Comparison of ENCODE assay signal across 1 cellular context in the genomic region with DNA sequence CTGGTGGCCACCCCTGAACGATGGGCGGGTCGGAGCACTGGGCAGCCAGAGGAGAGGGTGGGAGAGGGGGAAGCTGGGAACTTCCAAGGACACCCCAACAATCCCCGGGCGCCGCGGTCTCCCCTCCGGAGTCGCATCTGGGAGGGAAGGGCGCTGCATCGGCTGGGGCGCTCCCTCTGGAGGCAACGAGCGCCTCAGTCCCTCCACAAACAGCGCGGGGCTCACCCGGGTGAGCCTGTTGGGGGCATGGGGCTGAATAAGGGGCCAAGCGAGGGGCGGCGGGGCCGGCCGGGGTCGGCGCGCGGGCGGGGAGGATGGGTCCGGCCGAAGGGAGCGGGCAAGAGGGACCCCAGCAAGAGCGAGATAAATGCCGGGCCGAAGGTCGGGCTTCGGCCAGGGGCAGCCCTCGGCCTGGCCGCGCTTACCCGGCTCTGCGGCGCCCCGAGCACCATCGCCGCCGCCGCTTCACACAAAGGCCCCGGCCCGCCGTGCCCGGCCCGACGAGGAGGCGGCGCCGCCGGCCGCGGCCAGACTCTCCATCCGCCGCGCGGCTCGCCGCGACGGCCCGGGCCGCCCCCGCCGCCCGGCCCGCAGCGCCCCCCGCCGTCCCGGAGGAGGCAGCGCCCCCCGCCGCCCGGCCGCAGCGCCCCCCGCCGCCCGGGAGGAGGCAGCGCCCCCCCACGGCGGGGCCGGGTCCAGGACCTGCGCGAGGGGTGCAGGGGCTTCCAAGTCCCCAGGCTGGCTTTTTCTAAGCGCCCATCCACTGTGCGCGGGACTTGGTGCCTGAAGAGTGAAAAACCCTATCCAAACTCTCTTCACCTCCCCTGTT.
TF ChIP-seq lines count a peak whose summit lies in the region.

A gene with protein sequence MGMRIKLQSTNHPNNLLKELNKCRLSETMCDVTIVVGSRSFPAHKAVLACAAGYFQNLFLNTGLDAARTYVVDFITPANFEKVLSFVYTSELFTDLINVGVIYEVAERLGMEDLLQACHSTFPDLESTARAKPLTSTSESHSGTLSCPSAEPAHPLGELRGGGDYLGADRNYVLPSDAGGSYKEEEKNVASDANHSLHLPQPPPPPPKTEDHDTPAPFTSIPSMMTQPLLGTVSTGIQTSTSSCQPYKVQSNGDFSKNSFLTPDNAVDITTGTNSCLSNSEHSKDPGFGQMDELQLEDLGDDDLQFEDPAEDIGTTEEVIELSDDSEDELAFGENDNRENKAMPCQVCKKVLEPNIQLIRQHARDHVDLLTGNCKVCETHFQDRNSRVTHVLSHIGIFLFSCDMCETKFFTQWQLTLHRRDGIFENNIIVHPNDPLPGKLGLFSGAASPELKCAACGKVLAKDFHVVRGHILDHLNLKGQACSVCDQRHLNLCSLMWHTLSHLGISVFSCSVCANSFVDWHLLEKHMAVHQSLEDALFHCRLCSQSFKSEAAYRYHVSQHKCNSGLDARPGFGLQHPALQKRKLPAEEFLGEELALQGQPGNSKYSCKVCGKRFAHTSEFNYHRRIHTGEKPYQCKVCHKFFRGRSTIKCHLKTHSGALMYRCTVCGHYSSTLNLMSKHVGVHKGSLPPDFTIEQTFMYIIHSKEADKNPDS (minus strand): TSS at position 567 of the 829 bp plus-strand sequence. CDS start 1,629 bp downstream, outside the sequence.

TF ChIP-seq in HepG2, 621 proteins besides CTCF, POLR2A, EP300 and RAD21 (continues in another document):
- TF ChIP-seq HOXA3 (CRISPR knock-in tag; IDR thresholded peaks at IDR 0.05) = peak; percentile 48; the same call in 1 of the 2 replicates
- TF ChIP-seq, protein P1, sequence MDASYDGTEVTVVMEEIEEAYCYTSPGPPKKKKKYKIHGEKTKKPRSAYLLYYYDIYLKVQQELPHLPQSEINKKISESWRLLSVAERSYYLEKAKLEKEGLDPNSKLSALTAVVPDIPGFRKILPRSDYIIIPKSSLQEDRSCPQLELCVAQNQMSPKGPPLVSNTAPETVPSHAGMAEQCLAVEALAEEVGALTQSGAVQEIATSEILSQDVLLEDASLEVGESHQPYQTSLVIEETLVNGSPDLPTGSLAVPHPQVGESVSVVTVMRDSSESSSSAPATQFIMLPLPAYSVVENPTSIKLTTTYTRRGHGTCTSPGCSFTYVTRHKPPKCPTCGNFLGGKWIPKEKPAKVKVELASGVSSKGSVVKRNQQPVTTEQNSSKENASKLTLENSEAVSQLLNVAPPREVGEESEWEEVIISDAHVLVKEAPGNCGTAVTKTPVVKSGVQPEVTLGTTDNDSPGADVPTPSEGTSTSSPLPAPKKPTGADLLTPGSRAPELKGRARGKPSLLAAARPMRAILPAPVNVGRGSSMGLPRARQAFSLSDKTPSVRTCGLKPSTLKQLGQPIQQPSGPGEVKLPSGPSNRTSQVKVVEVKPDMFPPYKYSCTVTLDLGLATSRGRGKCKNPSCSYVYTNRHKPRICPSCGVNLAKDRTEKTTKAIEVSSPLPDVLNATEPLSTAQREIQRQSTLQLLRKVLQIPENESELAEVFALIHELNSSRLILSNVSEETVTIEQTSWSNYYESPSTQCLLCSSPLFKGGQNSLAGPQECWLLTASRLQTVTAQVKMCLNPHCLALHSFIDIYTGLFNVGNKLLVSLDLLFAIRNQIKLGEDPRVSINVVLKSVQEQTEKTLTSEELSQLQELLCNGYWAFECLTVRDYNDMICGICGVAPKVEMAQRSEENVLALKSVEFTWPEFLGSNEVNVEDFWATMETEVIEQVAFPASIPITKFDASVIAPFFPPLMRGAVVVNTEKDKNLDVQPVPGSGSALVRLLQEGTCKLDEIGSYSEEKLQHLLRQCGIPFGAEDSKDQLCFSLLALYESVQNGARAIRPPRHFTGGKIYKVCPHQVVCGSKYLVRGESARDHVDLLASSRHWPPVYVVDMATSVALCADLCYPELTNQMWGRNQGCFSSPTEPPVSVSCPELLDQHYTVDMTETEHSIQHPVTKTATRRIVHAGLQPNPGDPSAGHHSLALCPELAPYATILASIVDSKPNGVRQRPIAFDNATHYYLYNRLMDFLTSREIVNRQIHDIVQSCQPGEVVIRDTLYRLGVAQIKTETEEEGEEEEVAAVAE (CRISPR knock-in tag; IDR thresholded peaks at IDR 0.05; ENCODE audit: borderline replicate concordance) = no peak
- 0 out of 2 replicates have a peak, but pooled peaks have one; percentile 37 for TF ChIP-seq AKAP8 (CRISPR knock-in tag; IDR thresholded peaks at IDR 0.05)
- TF ChIP-seq KLF12 (CRISPR knock-in tag; IDR thresholded peaks at IDR 0.05; ENCODE audit: borderline replicate concordance) = 0 out of 2 replicates have a peak, but pooled peaks have one; percentile 29
- TF ChIP-seq KDM5A (IDR thresholded peaks at IDR 0.05; ENCODE audit: borderline replicate concordance, low read length) = peak; percentile 52; the same call in 1 of the 2 replicates
- TF ChIP-seq NFKB2 (CRISPR knock-in tag; IDR thresholded peaks at IDR 0.05; ENCODE audit: borderline replicate concordance) = peak; percentile 39; the same call in 1 of the 2 replicates
- TF ChIP-seq TAF1 (CRISPR knock-in tag; IDR thresholded peaks at IDR 0.05) = 0 out of 2 replicates have a peak, but pooled peaks have one; percentile 15
- TF ChIP-seq ZFX (CRISPR knock-in tag; IDR thresholded peaks at IDR 0.05; ENCODE audit: low read depth) = peak; percentile 64
- TF ChIP-seq IRF2 (CRISPR knock-in tag; IDR thresholded peaks at IDR 0.05) = no peak
- TF ChIP-seq SALL1 (CRISPR knock-in tag; IDR thresholded peaks at IDR 0.05) = peak; percentile 17; the same call in 1 of the 2 replicates
- TF ChIP-seq KAT2B (IDR thresholded peaks at IDR 0.05; ENCODE audit: borderline replicate concordance, low read depth, low read length) = no peak
- TF ChIP-seq ZNF777 (CRISPR knock-in tag; IDR thresholded peaks at IDR 0.05) = peak; percentile 64; the same call in 1 of the 2 replicates
- TF ChIP-seq SOX6 (IDR thresholded peaks at IDR 0.05) = no peak
- no peak for TF ChIP-seq SOX6 (CRISPR knock-in tag; IDR thresholded peaks at IDR 0.05)
- TF ChIP-seq, protein P2, sequence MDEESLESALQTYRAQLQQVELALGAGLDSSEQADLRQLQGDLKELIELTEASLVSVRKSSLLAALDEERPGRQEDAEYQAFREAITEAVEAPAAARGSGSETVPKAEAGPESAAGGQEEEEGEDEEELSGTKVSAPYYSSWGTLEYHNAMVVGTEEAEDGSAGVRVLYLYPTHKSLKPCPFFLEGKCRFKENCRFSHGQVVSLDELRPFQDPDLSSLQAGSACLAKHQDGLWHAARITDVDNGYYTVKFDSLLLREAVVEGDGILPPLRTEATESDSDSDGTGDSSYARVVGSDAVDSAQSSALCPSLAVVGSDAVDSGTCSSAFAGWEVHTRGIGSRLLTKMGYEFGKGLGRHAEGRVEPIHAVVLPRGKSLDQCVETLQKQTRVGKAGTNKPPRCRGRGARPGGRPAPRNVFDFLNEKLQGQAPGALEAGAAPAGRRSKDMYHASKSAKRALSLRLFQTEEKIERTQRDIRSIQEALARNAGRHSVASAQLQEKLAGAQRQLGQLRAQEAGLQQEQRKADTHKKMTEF (CRISPR knock-in tag; IDR thresholded peaks at IDR 0.05) = 0 out of 2 replicates have a peak, but pooled peaks have one; percentile 17
- TF ChIP-seq SAP130 (CRISPR knock-in tag; IDR thresholded peaks at IDR 0.05; ENCODE audit: low read depth) = 0 out of 2 replicates have a peak, but pooled peaks have one; percentile 23
- peak; percentile 54; the same call in 1 of the 2 replicates for TF ChIP-seq GABPB1 (CRISPR knock-in tag; IDR thresholded peaks at IDR 0.05)
- TF ChIP-seq, protein P3, sequence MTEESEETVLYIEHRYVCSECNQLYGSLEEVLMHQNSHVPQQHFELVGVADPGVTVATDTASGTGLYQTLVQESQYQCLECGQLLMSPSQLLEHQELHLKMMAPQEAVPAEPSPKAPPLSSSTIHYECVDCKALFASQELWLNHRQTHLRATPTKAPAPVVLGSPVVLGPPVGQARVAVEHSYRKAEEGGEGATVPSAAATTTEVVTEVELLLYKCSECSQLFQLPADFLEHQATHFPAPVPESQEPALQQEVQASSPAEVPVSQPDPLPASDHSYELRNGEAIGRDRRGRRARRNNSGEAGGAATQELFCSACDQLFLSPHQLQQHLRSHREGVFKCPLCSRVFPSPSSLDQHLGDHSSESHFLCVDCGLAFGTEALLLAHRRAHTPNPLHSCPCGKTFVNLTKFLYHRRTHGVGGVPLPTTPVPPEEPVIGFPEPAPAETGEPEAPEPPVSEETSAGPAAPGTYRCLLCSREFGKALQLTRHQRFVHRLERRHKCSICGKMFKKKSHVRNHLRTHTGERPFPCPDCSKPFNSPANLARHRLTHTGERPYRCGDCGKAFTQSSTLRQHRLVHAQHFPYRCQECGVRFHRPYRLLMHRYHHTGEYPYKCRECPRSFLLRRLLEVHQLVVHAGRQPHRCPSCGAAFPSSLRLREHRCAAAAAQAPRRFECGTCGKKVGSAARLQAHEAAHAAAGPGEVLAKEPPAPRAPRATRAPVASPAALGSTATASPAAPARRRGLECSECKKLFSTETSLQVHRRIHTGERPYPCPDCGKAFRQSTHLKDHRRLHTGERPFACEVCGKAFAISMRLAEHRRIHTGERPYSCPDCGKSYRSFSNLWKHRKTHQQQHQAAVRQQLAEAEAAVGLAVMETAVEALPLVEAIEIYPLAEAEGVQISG (CRISPR knock-in tag; IDR thresholded peaks at IDR 0.05) = peak; percentile 99
- TF ChIP-seq YEATS4 (CRISPR knock-in tag; IDR thresholded peaks at IDR 0.05; ENCODE audit: borderline replicate concordance) = peak; percentile 72
- TF ChIP-seq, protein P4, sequence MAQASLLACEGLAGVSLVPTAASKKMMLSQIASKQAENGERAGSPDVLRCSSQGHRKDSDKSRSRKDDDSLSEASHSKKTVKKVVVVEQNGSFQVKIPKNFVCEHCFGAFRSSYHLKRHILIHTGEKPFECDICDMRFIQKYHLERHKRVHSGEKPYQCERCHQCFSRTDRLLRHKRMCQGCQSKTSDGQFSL (CRISPR knock-in tag; IDR thresholded peaks at IDR 0.05) = peak; percentile 64; the same call in 1 of the 2 replicates
- TF ChIP-seq, protein P5, sequence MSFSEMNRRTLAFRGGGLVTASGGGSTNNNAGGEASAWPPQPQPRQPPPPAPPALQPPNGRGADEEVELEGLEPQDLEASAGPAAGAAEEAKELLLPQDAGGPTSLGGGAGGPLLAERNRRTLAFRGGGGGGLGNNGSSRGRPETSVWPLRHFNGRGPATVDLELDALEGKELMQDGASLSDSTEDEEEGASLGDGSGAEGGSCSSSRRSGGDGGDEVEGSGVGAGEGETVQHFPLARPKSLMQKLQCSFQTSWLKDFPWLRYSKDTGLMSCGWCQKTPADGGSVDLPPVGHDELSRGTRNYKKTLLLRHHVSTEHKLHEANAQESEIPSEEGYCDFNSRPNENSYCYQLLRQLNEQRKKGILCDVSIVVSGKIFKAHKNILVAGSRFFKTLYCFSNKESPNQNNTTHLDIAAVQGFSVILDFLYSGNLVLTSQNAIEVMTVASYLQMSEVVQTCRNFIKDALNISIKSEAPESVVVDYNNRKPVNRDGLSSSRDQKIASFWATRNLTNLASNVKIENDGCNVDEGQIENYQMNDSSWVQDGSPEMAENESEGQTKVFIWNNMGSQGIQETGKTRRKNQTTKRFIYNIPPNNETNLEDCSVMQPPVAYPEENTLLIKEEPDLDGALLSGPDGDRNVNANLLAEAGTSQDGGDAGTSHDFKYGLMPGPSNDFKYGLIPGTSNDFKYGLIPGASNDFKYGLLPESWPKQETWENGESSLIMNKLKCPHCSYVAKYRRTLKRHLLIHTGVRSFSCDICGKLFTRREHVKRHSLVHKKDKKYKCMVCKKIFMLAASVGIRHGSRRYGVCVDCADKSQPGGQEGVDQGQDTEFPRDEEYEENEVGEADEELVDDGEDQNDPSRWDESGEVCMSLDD (CRISPR knock-in tag; IDR thresholded peaks at IDR 0.05; ENCODE audit: borderline replicate concordance) = peak; percentile 32; the same call in 1 of the 2 replicates
- 0 out of 2 replicates have a peak, but pooled peaks have one; percentile 18 for TF ChIP-seq GLI4 (CRISPR knock-in tag; IDR thresholded peaks at IDR 0.05; ENCODE audit: borderline replicate concordance)
- 0 out of 2 replicates have a peak, but pooled peaks have one; percentile 18 for TF ChIP-seq TBX2 (CRISPR knock-in tag; IDR thresholded peaks at IDR 0.05; ENCODE audit: borderline replicate concordance)
- TF ChIP-seq, protein P6, sequence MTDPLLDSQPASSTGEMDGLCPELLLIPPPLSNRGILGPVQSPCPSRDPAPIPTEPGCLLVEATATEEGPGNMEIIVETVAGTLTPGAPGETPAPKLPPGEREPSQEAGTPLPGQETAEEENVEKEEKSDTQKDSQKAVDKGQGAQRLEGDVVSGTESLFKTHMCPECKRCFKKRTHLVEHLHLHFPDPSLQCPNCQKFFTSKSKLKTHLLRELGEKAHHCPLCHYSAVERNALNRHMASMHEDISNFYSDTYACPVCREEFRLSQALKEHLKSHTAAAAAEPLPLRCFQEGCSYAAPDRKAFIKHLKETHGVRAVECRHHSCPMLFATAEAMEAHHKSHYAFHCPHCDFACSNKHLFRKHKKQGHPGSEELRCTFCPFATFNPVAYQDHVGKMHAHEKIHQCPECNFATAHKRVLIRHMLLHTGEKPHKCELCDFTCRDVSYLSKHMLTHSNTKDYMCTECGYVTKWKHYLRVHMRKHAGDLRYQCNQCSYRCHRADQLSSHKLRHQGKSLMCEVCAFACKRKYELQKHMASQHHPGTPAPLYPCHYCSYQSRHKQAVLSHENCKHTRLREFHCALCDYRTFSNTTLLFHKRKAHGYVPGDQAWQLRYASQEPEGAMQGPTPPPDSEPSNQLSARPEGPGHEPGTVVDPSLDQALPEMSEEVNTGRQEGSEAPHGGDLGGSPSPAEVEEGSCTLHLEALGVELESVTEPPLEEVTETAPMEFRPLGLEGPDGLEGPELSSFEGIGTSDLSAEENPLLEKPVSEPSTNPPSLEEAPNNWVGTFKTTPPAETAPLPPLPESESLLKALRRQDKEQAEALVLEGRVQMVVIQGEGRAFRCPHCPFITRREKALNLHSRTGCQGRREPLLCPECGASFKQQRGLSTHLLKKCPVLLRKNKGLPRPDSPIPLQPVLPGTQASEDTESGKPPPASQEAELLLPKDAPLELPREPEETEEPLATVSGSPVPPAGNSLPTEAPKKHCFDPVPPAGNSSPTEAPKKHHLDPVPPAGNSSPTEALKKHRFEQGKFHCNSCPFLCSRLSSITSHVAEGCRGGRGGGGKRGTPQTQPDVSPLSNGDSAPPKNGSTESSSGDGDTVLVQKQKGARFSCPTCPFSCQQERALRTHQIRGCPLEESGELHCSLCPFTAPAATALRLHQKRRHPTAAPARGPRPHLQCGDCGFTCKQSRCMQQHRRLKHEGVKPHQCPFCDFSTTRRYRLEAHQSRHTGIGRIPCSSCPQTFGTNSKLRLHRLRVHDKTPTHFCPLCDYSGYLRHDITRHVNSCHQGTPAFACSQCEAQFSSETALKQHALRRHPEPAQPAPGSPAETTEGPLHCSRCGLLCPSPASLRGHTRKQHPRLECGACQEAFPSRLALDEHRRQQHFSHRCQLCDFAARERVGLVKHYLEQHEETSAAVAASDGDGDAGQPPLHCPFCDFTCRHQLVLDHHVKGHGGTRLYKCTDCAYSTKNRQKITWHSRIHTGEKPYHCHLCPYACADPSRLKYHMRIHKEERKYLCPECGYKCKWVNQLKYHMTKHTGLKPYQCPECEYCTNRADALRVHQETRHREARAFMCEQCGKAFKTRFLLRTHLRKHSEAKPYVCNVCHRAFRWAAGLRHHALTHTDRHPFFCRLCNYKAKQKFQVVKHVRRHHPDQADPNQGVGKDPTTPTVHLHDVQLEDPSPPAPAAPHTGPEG (CRISPR knock-in tag; IDR thresholded peaks at IDR 0.05) = peak; percentile 57; the same call in 1 of the 2 replicates
- TF ChIP-seq ZNF224 (CRISPR knock-in tag; IDR thresholded peaks at IDR 0.05) = no peak
- peak; percentile 32; the same call in 1 of the 2 replicates for TF ChIP-seq SPEN (CRISPR knock-in tag; IDR thresholded peaks at IDR 0.05; ENCODE audit: low read depth)
- peak; percentile 78 for TF ChIP-seq RBFOX2 (IDR thresholded peaks at IDR 0.05; ENCODE audit: low read depth, low read length)
- 0 out of 2 replicates have a peak, but pooled peaks have one; percentile 9 for TF ChIP-seq ZIK1 (CRISPR knock-in tag; IDR thresholded peaks at IDR 0.05; ENCODE audit: borderline replicate concordance, low read depth)
